ENCODE assay signal across 1 cellular context in genomic region chr5:135251099-135251498, GRCh38.
TF ChIP-seq lines count a peak whose summit lies in the region.

No MANE protein-coding gene starts in this region.

TF ChIP-seq in HepG2, 621 proteins besides CTCF, POLR2A, EP300 and RAD21:
- TF ChIP-seq ATF2 (CRISPR knock-in tag; IDR thresholded peaks at IDR 0.05) = no peak
- no peak for TF ChIP-seq ZNF557 (CRISPR knock-in tag; IDR thresholded peaks at IDR 0.05)
